11 cellular contexts compared by ENCODE assay signal in genomic region chr22:47012589-47013365, GRCh38.
DNase-seq lines count a peak whose midpoint lies in the region; ATAC-seq and TF ChIP-seq lines count a peak whose summit lies in the region.
"Had no signal": no experiment of that assay in that cellular context is flagged by ENCODE, and none has a peak within 500 bp of the region (broad histone marks: within the 10 kb centered on the region; RNA-seq: fewer than 3 reads in every experiment).

No MANE protein-coding gene starts in this region.

- H3K4me3 ChIP-seq in AG10803 (ENCODE audit: low read length) (no peak overlapping the region), mesenchymal stem cell (ENCODE audit: insufficient read depth in 1 of 2, low read depth in 1 of 2, low read length in 2 of 2) (no peak overlapping the region), vagina (no peak overlapping the region)
- no peak overlapping the region for H3K4me3 ChIP-seq in naive thymus-derived CD4-positive, alpha-beta T cell (ENCODE audit: low read length)
- H3K4me3 ChIP-seq: lung had no signal

- no peak overlapping the region for H2BK15ac ChIP-seq in mesenchymal stem cell (ENCODE audit: low read depth, poor library complexity, severe bottlenecking)

- no peak overlapping the region for H3K4me3 Mint-ChIP-seq in naive thymus-derived CD4-positive, alpha-beta T cell

- H3K14ac ChIP-seq in mesenchymal stem cell (ENCODE audit: low read length in 2 of 2), result no peak overlapping the region

- peaks cover 0 to 3% (median 0%) of the 10 kb centered on the region in 11 donors for H3K9me3 Mint-ChIP-seq in naive thymus-derived CD4-positive, alpha-beta T cell

- no peaks in the 10 kb centered on the region for H3K27me3 ChIP-seq in mesenchymal stem cell (ENCODE audit: control insufficient read depth in 1 of 2, insufficient read depth in 1 of 2, low read length in 2 of 2)
- H3K27me3 ChIP-seq in naive thymus-derived CD4-positive, alpha-beta T cell (ENCODE audit: control insufficient read depth in 2 of 2, insufficient read depth in 2 of 2, low read length in 2 of 2), result no peaks in the 10 kb centered on the region
- H3K27me3 ChIP-seq in vagina, result no peaks in the 10 kb centered on the region

- H2AFZ ChIP-seq in mesenchymal stem cell (ENCODE audit: low read depth, low read length), result no peak overlapping the region

- intact Hi-C loops in naive thymus-derived CD4-positive, alpha-beta T cell (cut with micrococcal nuclease), result no loop called here
- intact Hi-C loops in vagina (cut with DNase I), result no loop called here

- no peak overlapping the region for H2BK5ac ChIP-seq in mesenchymal stem cell (ENCODE audit: low read depth, low read length, poor library complexity, severe bottlenecking)

- H4K91ac ChIP-seq in mesenchymal stem cell (ENCODE audit: low read length), result no peak overlapping the region

- no peak overlapping the region for H3K9ac ChIP-seq in mesenchymal stem cell (ENCODE audit: low read length)

- POLR2A ChIA-PET in naive thymus-derived CD4-positive, alpha-beta T cell (lab: Charles Lee), result no interaction called here

- no peak for TF ChIP-seq POLR2A in vagina (IDR thresholded peaks at IDR 0.05)

- H3K27ac ChIP-seq in mesenchymal stem cell (ENCODE audit: low read length, poor library complexity, severe bottlenecking) (no peak overlapping the region), vagina (no peak overlapping the region)
- H3K27ac ChIP-seq in naive thymus-derived CD4-positive, alpha-beta T cell (ENCODE audit: low read depth, low read length), result no peak overlapping the region

- peaks cover 0 to 37% (median 9%) of the 10 kb centered on the region in 5 donors for H3K36me3 Mint-ChIP-seq in naive thymus-derived CD4-positive, alpha-beta T cell

- H2AK5ac ChIP-seq in mesenchymal stem cell (ENCODE audit: low read length, severe bottlenecking), result no peak overlapping the region

- H2BK120ac ChIP-seq in mesenchymal stem cell (ENCODE audit: low read depth, low read length), result no peak overlapping the region

- no peak overlapping the region for H3K27ac Mint-ChIP-seq in naive thymus-derived CD4-positive, alpha-beta T cell

- 88% methylated on average over 19 of the region's 20 CpGs for WGBS in mesenchymal stem cell

- CTCF ChIA-PET in naive thymus-derived CD4-positive, alpha-beta T cell (lab: Charles Lee), result no interaction called here

- ATAC-seq in naive thymus-derived CD4-positive, alpha-beta T cell, result no peak
- ATAC-seq in HG03025 (IDR thresholded peaks at IDR 0.05; ENCODE audit: low FRiP score, unreplicated experiment), result no peak
- ATAC-seq in GM21786 (IDR thresholded peaks at IDR 0.05; ENCODE audit: unreplicated experiment), result no peak

- H3K36me3 ChIP-seq in mesenchymal stem cell (ENCODE audit: control insufficient read depth in 1 of 2, insufficient read depth in 2 of 2, low read depth in 1 of 2, low read length in 2 of 2) (peaks cover 9 to 36% of the 10 kb centered on the region in 2 experiments), vagina (no peaks in the 10 kb centered on the region)
- H3K36me3 ChIP-seq in naive thymus-derived CD4-positive, alpha-beta T cell (ENCODE audit: control insufficient read depth in 2 of 3, insufficient read depth in 3 of 3, low read length in 3 of 3), result peaks cover 0 to 39% (median 4%) of the 10 kb centered on the region in 3 experiments

- H3K4ac ChIP-seq in mesenchymal stem cell (ENCODE audit: low read depth in 1 of 2, low read length in 2 of 2), result no peak overlapping the region

- DNase-seq in AG10803 (ENCODE audit: low read depth) (peak; percentile 53), astrocyte of the hippocampus (ENCODE audit: low read depth, low spot score) (peak; percentile 64), mesenchymal stem cell (peak; percentile 61), vagina (ENCODE audit: extremely low spot score in 2 of 2) (no peak)
- no peak for DNase-seq in naive thymus-derived CD4-positive, alpha-beta T cell
- DNase-seq: GF-D8, NCI-H1092 treated with DMSO at 0.1 percent for 48 hours had no signal

- peaks cover 4 to 15% (median 13%) of the 10 kb centered on the region in 7 donors for H3K4me1 Mint-ChIP-seq in naive thymus-derived CD4-positive, alpha-beta T cell

- no peak overlapping the region for H3K4me2 ChIP-seq in mesenchymal stem cell (ENCODE audit: low read length, poor library complexity, severe bottlenecking)

- H3K4me1 ChIP-seq in mesenchymal stem cell (ENCODE audit: control insufficient read depth, insufficient read depth, low read depth, low read length), result peaks cover 4% of the 10 kb centered on the region
- H3K4me1 ChIP-seq in naive thymus-derived CD4-positive, alpha-beta T cell (ENCODE audit: control insufficient read depth in 2 of 2, insufficient read depth in 2 of 2, low read length in 2 of 2), result no peaks in the 10 kb centered on the region
- H3K4me1 ChIP-seq in vagina, result no peaks in the 10 kb centered on the region

- H2BK12ac ChIP-seq in mesenchymal stem cell (ENCODE audit: low read length in 2 of 2), result no peak overlapping the region

- no peak overlapping the region for H3K18ac ChIP-seq in mesenchymal stem cell (ENCODE audit: low read depth in 1 of 2, low read length in 2 of 2)

- no peak overlapping the region for H3K23ac ChIP-seq in mesenchymal stem cell (ENCODE audit: low read length in 2 of 2)

- H3K79me1 ChIP-seq in mesenchymal stem cell (replicated peaks; ENCODE audit: low read length, poor library complexity, severe bottlenecking), result peaks cover 46% of the 10 kb centered on the region

- H4K8ac ChIP-seq in mesenchymal stem cell (ENCODE audit: low read length), result no peak overlapping the region

- TF ChIP-seq CTCF in AG10803 (conservative IDR thresholded peaks at IDR 0.05; ENCODE audit: low read length) (no peak; the same call in 1 of the 2 replicates), GM12873 (IDR thresholded peaks at IDR 0.05; ENCODE audit: insufficient read depth, low read depth, low read length, missing control alignments) (peak; percentile 17), vagina (IDR thresholded peaks at IDR 0.05) (no peak)

- H3K27me3 Mint-ChIP-seq in naive thymus-derived CD4-positive, alpha-beta T cell, result no peaks in the 10 kb centered on the region

- H3K9me3 ChIP-seq in mesenchymal stem cell (ENCODE audit: control insufficient read depth, low read length) (no peaks in the 10 kb centered on the region), vagina (no peaks in the 10 kb centered on the region)
- H3K9me3 ChIP-seq in naive thymus-derived CD4-positive, alpha-beta T cell (ENCODE audit: control insufficient read depth in 2 of 3, low read length in 3 of 3), result no peaks in the 10 kb centered on the region

Comparison
In these comparisons a context has a peak if more than half of its experiments do, and no peak if none do; other contexts are left out.
1. DNase-seq: peak in AG10803 (single experiment), astrocyte of the hippocampus (single experiment) and mesenchymal stem cell (single experiment); none in naive thymus-derived CD4-positive, alpha-beta T cell (0 of 9) and vagina (0 of 2).